ENCODE assay signal across 24 cellular contexts in the genomic region with DNA sequence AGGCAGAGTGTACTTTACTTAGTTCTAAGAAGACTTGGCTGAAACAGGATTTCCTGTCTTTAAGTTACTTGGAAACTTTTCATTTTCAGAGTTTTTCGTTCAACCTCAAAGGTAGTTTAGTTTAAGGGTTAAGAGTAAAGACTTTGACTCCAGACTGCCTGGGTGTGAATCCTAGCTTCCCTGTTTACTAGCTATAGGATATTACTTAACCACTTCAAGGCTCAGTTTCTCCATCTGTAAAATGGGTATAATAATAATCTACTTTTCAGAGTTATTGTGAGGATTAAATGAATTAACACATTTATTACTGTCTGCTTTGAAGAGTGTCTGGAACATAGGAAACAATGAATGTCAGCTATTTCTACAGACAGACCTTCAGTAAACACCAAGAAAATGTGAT.
"Had no signal": no experiment of that assay in that cellular context is flagged by ENCODE, and none has a peak within 500 bp of the region (broad histone marks: within the 10 kb centered on the region; RNA-seq: fewer than 3 reads in every experiment).

No MANE protein-coding gene starts in this region.

- H3K4me3 Mint-ChIP-seq: effector memory CD8-positive, alpha-beta T cell; memory B cell; natural killer cell; stimulated activated naive B cell treated with anti-CD40 and anti-IgM and Interleukin-4, amounts not matched to agents 10 μg/mL and 1 μg/mL and 100 μg/mL, for 72 hours; stimulated activated naive CD8-positive, alpha-beta T cell treated with anti-CD3 and anti-CD28 coated beads, Interleukin-15, Interleukin-2, amounts not matched to agents 100 ng/mL and 50 ng/mL, for 24 hours had no signal

- ATAC-seq: effector memory CD8-positive, alpha-beta T cell; natural killer cell; psoas muscle; right cardiac atrium; stimulated activated naive B cell treated with anti-CD40 and anti-IgM and Interleukin-4, amounts not matched to agents 10 μg/mL and 1 μg/mL and 100 μg/mL, for 72 hours; upper lobe of right lung had no signal

- H3K9me3 Mint-ChIP-seq: effector memory CD8-positive, alpha-beta T cell; memory B cell; natural killer cell; stimulated activated naive B cell treated with anti-CD40 and anti-IgM and Interleukin-4, amounts not matched to agents 10 μg/mL and 1 μg/mL and 100 μg/mL, for 72 hours; stimulated activated naive CD8-positive, alpha-beta T cell treated with anti-CD3 and anti-CD28 coated beads, Interleukin-15, Interleukin-2, amounts not matched to agents 100 ng/mL and 50 ng/mL, for 24 hours had no signal

- DNase-seq: effector memory CD8-positive, alpha-beta T cell; head of caudate nucleus; natural killer cell; occipital lobe; ovary; posterior cingulate gyrus; psoas muscle; right cardiac atrium; spleen; stimulated activated CD4-positive, alpha-beta T cell treated with anti-CD3 and anti-CD28 coated beads, Interleukin-15, amount 100 ng/mL, for 24 hours; stimulated activated CD4-positive, alpha-beta T cell treated with anti-CD3 and anti-CD28 coated beads, Interleukin-2, amount 100 ng/mL, for 48 hours; stimulated activated naive B cell treated with anti-CD40 and anti-IgM and Interleukin-4, amounts not matched to agents 10 μg/mL and 1 μg/mL and 100 μg/mL, for 72 hours; transverse colon; upper lobe of right lung; uterus had no signal

- H3K4me3 ChIP-seq: coronary artery, lung, ovary, psoas muscle, skin epidermis, spleen, thoracic aorta, transverse colon, upper lobe of right lung, uterus had no signal

- FAIRE-seq: endometrium, frontal cortex, keratinocyte had no signal

- H3K36me3 ChIP-seq: ovary had no signal

- H3K27ac ChIP-seq: coronary artery, ovary, psoas muscle, skin epidermis, spleen, thoracic aorta, transverse colon, upper lobe of right lung, uterus had no signal

- H3K27me3 ChIP-seq: ovary, spleen, transverse colon, upper lobe of right lung, uterus had no signal

- H3K4me1 Mint-ChIP-seq: natural killer cell; stimulated activated naive B cell treated with anti-CD40 and anti-IgM and Interleukin-4, amounts not matched to agents 10 μg/mL and 1 μg/mL and 100 μg/mL, for 72 hours had no signal

- H3K27me3 Mint-ChIP-seq: effector memory CD8-positive, alpha-beta T cell; memory B cell; stimulated activated naive B cell treated with anti-CD40 and anti-IgM and Interleukin-4, amounts not matched to agents 10 μg/mL and 1 μg/mL and 100 μg/mL, for 72 hours; stimulated activated naive CD8-positive, alpha-beta T cell treated with anti-CD3 and anti-CD28 coated beads, Interleukin-15, Interleukin-2, amounts not matched to agents 100 ng/mL and 50 ng/mL, for 24 hours had no signal

- H3K4me1 ChIP-seq: psoas muscle, spleen, transverse colon, upper lobe of right lung, uterus had no signal

- H3K9me3 ChIP-seq: ovary, psoas muscle, spleen, thoracic aorta, transverse colon, upper lobe of right lung, uterus had no signal

- H3K27ac Mint-ChIP-seq: memory B cell; natural killer cell; stimulated activated naive B cell treated with anti-CD40 and anti-IgM and Interleukin-4, amounts not matched to agents 10 μg/mL and 1 μg/mL and 100 μg/mL, for 72 hours; stimulated activated naive CD8-positive, alpha-beta T cell treated with anti-CD3 and anti-CD28 coated beads, Interleukin-15, Interleukin-2, amounts not matched to agents 100 ng/mL and 50 ng/mL, for 24 hours had no signal
